ENCODE assay signal across 1 cellular context in the genomic region with DNA sequence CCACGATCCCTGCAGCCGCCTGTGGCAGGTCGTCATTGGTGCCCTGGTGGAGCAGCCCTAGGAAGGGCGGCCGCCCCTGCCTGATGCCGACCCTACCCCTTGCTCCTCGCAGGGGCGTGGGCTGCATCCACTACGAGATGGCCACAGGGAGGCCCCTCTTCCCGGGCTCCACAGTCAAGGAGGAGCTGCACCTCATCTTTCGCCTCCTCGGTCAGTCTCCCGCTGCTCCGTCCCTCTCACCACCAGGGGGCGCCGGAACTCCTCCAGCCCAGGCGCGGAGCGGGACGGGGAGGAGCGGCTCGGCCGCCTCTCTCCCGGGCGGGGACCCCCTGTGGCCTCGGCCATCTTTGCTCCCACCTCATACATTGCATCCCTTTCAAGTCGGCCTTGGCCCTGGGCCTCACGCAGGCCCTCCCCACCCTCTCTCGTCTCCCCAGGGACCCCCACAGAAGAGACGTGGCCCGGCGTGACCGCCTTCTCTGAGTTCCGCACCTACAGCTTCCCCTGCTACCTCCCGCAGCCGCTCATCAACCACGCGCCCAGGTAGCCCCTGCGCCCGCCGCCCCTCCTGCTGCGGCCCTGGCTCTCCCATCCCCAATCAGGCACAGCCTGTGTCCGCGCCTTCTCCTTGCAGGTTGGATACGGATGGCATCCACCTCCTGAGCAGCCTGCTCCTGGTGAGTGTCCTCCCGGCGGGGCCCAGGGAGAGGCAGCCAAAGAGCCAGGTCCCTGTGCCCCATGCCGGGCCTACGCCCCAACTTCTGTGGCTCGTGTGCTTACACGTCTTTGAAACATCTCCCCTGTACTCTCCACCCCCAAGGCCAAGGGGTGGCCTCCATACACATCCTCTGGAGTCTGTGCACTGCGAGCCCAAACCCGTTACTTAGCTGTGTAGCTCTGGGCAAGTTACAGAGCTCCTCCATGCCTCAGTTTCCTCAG.
A peak's percentile ranks its signal among the peaks of the same experiment; 100 is the strongest.
TF ChIP-seq lines count a peak whose summit lies in the region.

No MANE protein-coding gene starts in this region.

TF ChIP-seq in HEK293, 187 proteins besides CTCF, POLR2A, EP300 and RAD21 (continued from another document):
- TF ChIP-seq, protein P1, sequence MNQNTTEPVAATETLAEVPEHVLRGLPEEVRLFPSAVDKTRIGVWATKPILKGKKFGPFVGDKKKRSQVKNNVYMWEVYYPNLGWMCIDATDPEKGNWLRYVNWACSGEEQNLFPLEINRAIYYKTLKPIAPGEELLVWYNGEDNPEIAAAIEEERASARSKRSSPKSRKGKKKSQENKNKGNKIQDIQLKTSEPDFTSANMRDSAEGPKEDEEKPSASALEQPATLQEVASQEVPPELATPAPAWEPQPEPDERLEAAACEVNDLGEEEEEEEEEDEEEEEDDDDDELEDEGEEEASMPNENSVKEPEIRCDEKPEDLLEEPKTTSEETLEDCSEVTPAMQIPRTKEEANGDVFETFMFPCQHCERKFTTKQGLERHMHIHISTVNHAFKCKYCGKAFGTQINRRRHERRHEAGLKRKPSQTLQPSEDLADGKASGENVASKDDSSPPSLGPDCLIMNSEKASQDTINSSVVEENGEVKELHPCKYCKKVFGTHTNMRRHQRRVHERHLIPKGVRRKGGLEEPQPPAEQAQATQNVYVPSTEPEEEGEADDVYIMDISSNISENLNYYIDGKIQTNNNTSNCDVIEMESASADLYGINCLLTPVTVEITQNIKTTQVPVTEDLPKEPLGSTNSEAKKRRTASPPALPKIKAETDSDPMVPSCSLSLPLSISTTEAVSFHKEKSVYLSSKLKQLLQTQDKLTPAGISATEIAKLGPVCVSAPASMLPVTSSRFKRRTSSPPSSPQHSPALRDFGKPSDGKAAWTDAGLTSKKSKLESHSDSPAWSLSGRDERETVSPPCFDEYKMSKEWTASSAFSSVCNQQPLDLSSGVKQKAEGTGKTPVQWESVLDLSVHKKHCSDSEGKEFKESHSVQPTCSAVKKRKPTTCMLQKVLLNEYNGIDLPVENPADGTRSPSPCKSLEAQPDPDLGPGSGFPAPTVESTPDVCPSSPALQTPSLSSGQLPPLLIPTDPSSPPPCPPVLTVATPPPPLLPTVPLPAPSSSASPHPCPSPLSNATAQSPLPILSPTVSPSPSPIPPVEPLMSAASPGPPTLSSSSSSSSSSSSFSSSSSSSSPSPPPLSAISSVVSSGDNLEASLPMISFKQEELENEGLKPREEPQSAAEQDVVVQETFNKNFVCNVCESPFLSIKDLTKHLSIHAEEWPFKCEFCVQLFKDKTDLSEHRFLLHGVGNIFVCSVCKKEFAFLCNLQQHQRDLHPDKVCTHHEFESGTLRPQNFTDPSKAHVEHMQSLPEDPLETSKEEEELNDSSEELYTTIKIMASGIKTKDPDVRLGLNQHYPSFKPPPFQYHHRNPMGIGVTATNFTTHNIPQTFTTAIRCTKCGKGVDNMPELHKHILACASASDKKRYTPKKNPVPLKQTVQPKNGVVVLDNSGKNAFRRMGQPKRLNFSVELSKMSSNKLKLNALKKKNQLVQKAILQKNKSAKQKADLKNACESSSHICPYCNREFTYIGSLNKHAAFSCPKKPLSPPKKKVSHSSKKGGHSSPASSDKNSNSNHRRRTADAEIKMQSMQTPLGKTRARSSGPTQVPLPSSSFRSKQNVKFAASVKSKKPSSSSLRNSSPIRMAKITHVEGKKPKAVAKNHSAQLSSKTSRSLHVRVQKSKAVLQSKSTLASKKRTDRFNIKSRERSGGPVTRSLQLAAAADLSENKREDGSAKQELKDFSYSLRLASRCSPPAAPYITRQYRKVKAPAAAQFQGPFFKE (tag by site-specific recombination; IDR thresholded peaks at IDR 0.05; ENCODE audit: borderline replicate concordance): 0 out of 2 replicates have a peak, but pooled peaks have one; percentile 18
- TF ChIP-seq ZNF530 (tag by site-specific recombination; IDR thresholded peaks at IDR 0.05; ENCODE audit: low read depth) (no peak), ZNF423 (tag by site-specific recombination; IDR thresholded peaks at IDR 0.05) (peak; percentile 7; the same call in 1 of the 2 replicates), KLF16 (tag by site-specific recombination; IDR thresholded peaks at IDR 0.05) (no peak), ZNF239 (tag by site-specific recombination; IDR thresholded peaks at IDR 0.05) (no peak), ZSCAN30 (tag by site-specific recombination; IDR thresholded peaks at IDR 0.05) (peak; percentile 55; the same call in 1 of the 2 replicates), KLF1 (tag by site-specific recombination; IDR thresholded peaks at IDR 0.05) (no peak), ZNF561 (tag by site-specific recombination; IDR thresholded peaks at IDR 0.05; ENCODE audit: borderline replicate concordance) (0 out of 2 replicates have a peak, but pooled peaks have one; percentile 65), ZFHX2 (tag by site-specific recombination; conservative IDR thresholded peaks at IDR 0.05) (peak; percentile 14; the same call in 1 of the 2 replicates), ZNF140 (tag by site-specific recombination; IDR thresholded peaks at IDR 0.05) (no peak), KLF10 (tag by site-specific recombination; IDR thresholded peaks at IDR 0.05) (no peak), GLI4 (tag by site-specific recombination; IDR thresholded peaks at IDR 0.05) (peak; percentile 84; the same call in 1 of the 2 replicates), ZNF19 (tag by site-specific recombination; IDR thresholded peaks at IDR 0.05; ENCODE audit: low read depth) (no peak), ZNF138 (tag by site-specific recombination; IDR thresholded peaks at IDR 0.05; ENCODE audit: borderline replicate concordance) (no peak), ZFP41 (tag by site-specific recombination; IDR thresholded peaks at IDR 0.05; ENCODE audit: borderline replicate concordance) (no peak), ZNF837 (tag by site-specific recombination; IDR thresholded peaks at IDR 0.05) (no peak), ZBTB20 (tag by site-specific recombination; IDR thresholded peaks at IDR 0.05) (peak; percentile 41; the same call in 1 of the 2 replicates), ZNF747 (tag by site-specific recombination; IDR thresholded peaks at IDR 0.05) (no peak), ZNF792 (tag by site-specific recombination; IDR thresholded peaks at IDR 0.05) (no peak), ZNF184 (tag by site-specific recombination; IDR thresholded peaks at IDR 0.05) (no peak), ZFP37 (tag by site-specific recombination; IDR thresholded peaks at IDR 0.05) (no peak), ZNF76 (tag by site-specific recombination; IDR thresholded peaks at IDR 0.05; ENCODE audit: borderline replicate concordance, low read depth) (no peak)
- TF ChIP-seq, protein P2, sequence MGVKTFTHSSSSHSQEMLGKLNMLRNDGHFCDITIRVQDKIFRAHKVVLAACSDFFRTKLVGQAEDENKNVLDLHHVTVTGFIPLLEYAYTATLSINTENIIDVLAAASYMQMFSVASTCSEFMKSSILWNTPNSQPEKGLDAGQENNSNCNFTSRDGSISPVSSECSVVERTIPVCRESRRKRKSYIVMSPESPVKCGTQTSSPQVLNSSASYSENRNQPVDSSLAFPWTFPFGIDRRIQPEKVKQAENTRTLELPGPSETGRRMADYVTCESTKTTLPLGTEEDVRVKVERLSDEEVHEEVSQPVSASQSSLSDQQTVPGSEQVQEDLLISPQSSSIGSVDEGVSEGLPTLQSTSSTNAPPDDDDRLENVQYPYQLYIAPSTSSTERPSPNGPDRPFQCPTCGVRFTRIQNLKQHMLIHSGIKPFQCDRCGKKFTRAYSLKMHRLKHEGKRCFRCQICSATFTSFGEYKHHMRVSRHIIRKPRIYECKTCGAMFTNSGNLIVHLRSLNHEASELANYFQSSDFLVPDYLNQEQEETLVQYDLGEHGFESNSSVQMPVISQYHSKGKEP (tag by site-specific recombination; IDR thresholded peaks at IDR 0.05): no peak
- TF ChIP-seq, protein P3, sequence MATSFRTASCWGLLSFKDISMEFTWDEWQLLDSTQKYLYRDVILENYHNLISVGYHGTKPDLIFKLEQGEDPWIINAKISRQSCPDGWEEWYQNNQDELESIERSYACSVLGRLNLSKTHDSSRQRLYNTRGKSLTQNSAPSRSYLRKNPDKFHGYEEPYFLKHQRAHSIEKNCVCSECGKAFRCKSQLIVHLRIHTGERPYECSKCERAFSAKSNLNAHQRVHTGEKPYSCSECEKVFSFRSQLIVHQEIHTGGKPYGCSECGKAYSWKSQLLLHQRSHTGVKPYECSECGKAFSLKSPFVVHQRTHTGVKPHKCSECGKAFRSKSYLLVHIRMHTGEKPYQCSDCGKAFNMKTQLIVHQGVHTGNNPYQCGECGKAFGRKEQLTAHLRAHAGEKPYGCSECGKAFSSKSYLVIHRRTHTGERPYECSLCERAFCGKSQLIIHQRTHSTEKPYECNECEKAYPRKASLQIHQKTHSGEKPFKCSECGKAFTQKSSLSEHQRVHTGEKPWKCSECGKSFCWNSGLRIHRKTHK (tag by site-specific recombination; IDR thresholded peaks at IDR 0.05): no peak
- TF ChIP-seq, protein P4, sequence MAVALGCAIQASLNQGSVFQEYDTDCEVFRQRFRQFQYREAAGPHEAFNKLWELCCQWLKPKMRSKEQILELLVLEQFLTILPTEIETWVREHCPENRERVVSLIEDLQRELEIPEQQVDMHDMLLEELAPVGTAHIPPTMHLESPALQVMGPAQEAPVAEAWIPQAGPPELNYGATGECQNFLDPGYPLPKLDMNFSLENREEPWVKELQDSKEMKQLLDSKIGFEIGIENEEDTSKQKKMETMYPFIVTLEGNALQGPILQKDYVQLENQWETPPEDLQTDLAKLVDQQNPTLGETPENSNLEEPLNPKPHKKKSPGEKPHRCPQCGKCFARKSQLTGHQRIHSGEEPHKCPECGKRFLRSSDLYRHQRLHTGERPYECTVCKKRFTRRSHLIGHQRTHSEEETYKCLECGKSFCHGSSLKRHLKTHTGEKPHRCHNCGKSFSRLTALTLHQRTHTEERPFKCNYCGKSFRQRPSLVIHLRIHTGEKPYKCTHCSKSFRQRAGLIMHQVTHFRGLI (tag by site-specific recombination; IDR thresholded peaks at IDR 0.05): no peak
- TF ChIP-seq, protein P5, sequence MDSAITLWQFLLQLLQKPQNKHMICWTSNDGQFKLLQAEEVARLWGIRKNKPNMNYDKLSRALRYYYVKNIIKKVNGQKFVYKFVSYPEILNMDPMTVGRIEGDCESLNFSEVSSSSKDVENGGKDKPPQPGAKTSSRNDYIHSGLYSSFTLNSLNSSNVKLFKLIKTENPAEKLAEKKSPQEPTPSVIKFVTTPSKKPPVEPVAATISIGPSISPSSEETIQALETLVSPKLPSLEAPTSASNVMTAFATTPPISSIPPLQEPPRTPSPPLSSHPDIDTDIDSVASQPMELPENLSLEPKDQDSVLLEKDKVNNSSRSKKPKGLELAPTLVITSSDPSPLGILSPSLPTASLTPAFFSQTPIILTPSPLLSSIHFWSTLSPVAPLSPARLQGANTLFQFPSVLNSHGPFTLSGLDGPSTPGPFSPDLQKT (IDR thresholded peaks at IDR 0.05; ENCODE audit: borderline replicate concordance, low read depth, low read length): no peak
- TF ChIP-seq, protein P6, sequence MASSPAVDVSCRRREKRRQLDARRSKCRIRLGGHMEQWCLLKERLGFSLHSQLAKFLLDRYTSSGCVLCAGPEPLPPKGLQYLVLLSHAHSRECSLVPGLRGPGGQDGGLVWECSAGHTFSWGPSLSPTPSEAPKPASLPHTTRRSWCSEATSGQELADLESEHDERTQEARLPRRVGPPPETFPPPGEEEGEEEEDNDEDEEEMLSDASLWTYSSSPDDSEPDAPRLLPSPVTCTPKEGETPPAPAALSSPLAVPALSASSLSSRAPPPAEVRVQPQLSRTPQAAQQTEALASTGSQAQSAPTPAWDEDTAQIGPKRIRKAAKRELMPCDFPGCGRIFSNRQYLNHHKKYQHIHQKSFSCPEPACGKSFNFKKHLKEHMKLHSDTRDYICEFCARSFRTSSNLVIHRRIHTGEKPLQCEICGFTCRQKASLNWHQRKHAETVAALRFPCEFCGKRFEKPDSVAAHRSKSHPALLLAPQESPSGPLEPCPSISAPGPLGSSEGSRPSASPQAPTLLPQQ (tag by site-specific recombination; IDR thresholded peaks at IDR 0.05): 0 out of 2 replicates have a peak, but pooled peaks have one; percentile 18
